Comparison of ENCODE assay signal across 14 cellular contexts in genomic region chr4:86218721-86219481, GRCh38.
DNase-seq lines count a peak whose midpoint lies in the region; ATAC-seq and TF ChIP-seq lines count a peak whose summit lies in the region.
"Had no signal": no experiment of that assay in that cellular context is flagged by ENCODE, and none has a peak within 500 bp of the region (broad histone marks: within the 10 kb centered on the region; RNA-seq: fewer than 3 reads in every experiment).

No MANE protein-coding gene starts in this region.

- no peak overlapping the region for H3K4me3 Mint-ChIP-seq in mesothelial cell of epicardium
- H3K4me3 Mint-ChIP-seq in stimulated activated memory B cell treated with anti-CD40 and anti-IgM and Interleukin-4, amounts not matched to agents 10 μg/mL and 1 μg/mL and 100 μg/mL, for 72 hours = no peak overlapping the region
- H3K4me3 Mint-ChIP-seq: H9 had no signal

- H3K36me3 Mint-ChIP-seq in mesothelial cell of epicardium = peaks cover 8% of the 10 kb centered on the region
- no peaks in the 10 kb centered on the region for H3K36me3 Mint-ChIP-seq in stimulated activated memory B cell treated with anti-CD40 and anti-IgM and Interleukin-4, amounts not matched to agents 10 μg/mL and 1 μg/mL and 100 μg/mL, for 72 hours

- no peaks in the 10 kb centered on the region for H3K27me3 Mint-ChIP-seq in mesothelial cell of epicardium (ENCODE audit: low read depth)
- no peaks in the 10 kb centered on the region for H3K27me3 Mint-ChIP-seq in stimulated activated memory B cell treated with anti-CD40 and anti-IgM and Interleukin-4, amounts not matched to agents 10 μg/mL and 1 μg/mL and 100 μg/mL, for 72 hours

- no peak for ATAC-seq in stimulated activated memory B cell treated with anti-CD40 and anti-IgM and Interleukin-4, amounts not matched to agents 10 μg/mL and 1 μg/mL and 100 μg/mL, for 72 hours
- no peak for ATAC-seq in HG03139 (IDR thresholded peaks at IDR 0.05; ENCODE audit: unreplicated experiment)
- ATAC-seq: mucosa of descending colon had no signal

- TF ChIP-seq CTCF in cardiac fibroblast (IDR thresholded peaks at IDR 0.05; ENCODE audit: low read depth, low read length) (no peak), mesothelial cell of epicardium (IDR thresholded peaks at IDR 0.05; ENCODE audit: unreplicated experiment) (no peak)

- DNase-seq in COR-L47 (lab: John Stamatoyannopoulos, UW) (peak; percentile 14), NCI-H1105 (lab: John Stamatoyannopoulos, UW) (peak; percentile 30), cardiac fibroblast (ENCODE audit: low read depth in 2 of 2) (peak; percentile 84 to 86), mesothelial cell of epicardium (ENCODE audit: low spot score in 2 of 2, unreplicated experiment in 2 of 2) (no peak), AG08396 (ENCODE audit: low spot score) (no peak)
- no peak for DNase-seq in activated CD4-positive, alpha-beta T cell treated with anti-CD3 and anti-CD28 coated beads, Interleukin-2, amount 50 U/mL, for 1 hour
- DNase-seq: C1 segment of cervical spinal cord, H9, mucosa of descending colon, NCI-H1048, sigmoid colon had no signal

- peaks cover 9% of the 10 kb centered on the region for H3K4me1 Mint-ChIP-seq in mesothelial cell of epicardium
- H3K4me1 Mint-ChIP-seq in stimulated activated memory B cell treated with anti-CD40 and anti-IgM and Interleukin-4, amounts not matched to agents 10 μg/mL and 1 μg/mL and 100 μg/mL, for 72 hours = no peaks in the 10 kb centered on the region

- no peak overlapping the region for H3K4me3 ChIP-seq in cardiac fibroblast (replicated peaks in 1 of 2; ENCODE audit: low read depth in 2 of 2, low read length in 2 of 2)
- H3K4me3 ChIP-seq: mucosa of descending colon, sigmoid colon had no signal

- H3K27ac Mint-ChIP-seq in mesothelial cell of epicardium = peak overlapping the region; percentile 33
- H3K27ac Mint-ChIP-seq in stimulated activated memory B cell treated with anti-CD40 and anti-IgM and Interleukin-4, amounts not matched to agents 10 μg/mL and 1 μg/mL and 100 μg/mL, for 72 hours = no peak overlapping the region
- H3K27ac Mint-ChIP-seq: activated T-helper 2 cell treated with anti-CD3 and anti-CD28 coated beads, Interferon-gamma antibody, Interleukin-2, Interleukin-4, amounts not matched to agents 10 μg/mL and 5 μg/mL and 100 μg/mL, durations not matched to agents 14 hours and 24 hours and 36 hours; H9 had no signal

- peaks cover 16% of the 10 kb centered on the region for H3K9me3 Mint-ChIP-seq in mesothelial cell of epicardium
- peaks cover 3% of the 10 kb centered on the region for H3K9me3 Mint-ChIP-seq in stimulated activated memory B cell treated with anti-CD40 and anti-IgM and Interleukin-4, amounts not matched to agents 10 μg/mL and 1 μg/mL and 100 μg/mL, for 72 hours

Comparison
In these comparisons a context has a peak if more than half of its experiments do, and no peak if none do; other contexts are left out.
1. DNase-seq: peak in COR-L47 (single experiment), NCI-H1105 (single experiment) and cardiac fibroblast (2 of 2); none in mesothelial cell of epicardium (0 of 2), AG08396 (single experiment) and activated CD4-positive, alpha-beta T cell treated with anti-CD3 and anti-CD28 coated beads, Interleukin-2, amount 50 U/mL, for 1 hour (single experiment).